Comparison of ENCODE assay signal across 15 cellular contexts in the genomic region with DNA sequence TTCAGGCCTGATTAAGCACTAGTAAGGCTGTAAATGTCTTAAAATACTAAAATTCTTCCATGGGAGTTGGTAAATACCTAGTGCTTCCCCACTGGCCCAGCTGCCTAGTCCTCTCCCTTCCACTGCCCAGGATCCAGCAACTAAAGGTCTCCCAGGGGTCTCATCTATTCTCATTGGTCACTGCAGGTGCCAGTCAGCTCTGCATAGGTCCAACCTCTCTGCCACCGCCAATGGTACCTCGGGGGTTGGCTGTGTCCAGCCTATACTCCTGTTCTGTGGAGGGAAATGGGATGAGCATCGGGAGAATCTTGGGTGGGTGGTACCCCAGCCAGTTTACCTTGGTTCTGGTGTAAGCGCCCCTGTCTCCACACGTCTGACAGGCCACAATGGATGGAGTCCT. TPM values are rescaled to one million over a fixed set of nuclear protein-coding genes. Genes with fewer than 3 reads are reported as not detected.
DNase-seq lines count a peak whose midpoint lies in the region; ATAC-seq and TF ChIP-seq lines count a peak whose summit lies in the region.
"Had no signal": no experiment of that assay in that cellular context is flagged by ENCODE, and none has a peak within 500 bp of the region (broad histone marks: within the 10 kb centered on the region; RNA-seq: fewer than 3 reads in every experiment).

No MANE protein-coding gene starts in this region.

- no peak overlapping the region for H2AFZ ChIP-seq in SK-N-SH (ENCODE audit: low read depth)

- H3K9me3 ChIP-seq in SK-N-SH (no peaks in the 10 kb centered on the region), ascending aorta (no peaks in the 10 kb centered on the region), vagina (no peaks in the 10 kb centered on the region)

- intact Hi-C loops in ascending aorta (cut with DNase I), result loop anchor here (5.0 to 10.0 kb wide), 2 partner anchors 221 to 741 kb away; a partner anchor contains a TSS
- intact Hi-C loops in vagina (cut with DNase I), result no loop called here
- intact Hi-C loops in head of caudate nucleus (cut with DNase I), result loop anchor here (10.0 kb wide), 1 partner anchor 359 kb away; no protein-coding TSS in a partner anchor

- H3K79me2 ChIP-seq in SK-N-SH (ENCODE audit: insufficient read depth), result no peaks in the 10 kb centered on the region

- CTCF ChIA-PET in SK-N-SH (lab: Yijun Ruan, JAX), result interaction anchor here (0.7 to 1.1 kb wide), 3 partner anchors 8 to 700 kb away, joined by 3 read pairs; no protein-coding TSS in a partner anchor

- peaks cover 9% of the 10 kb centered on the region for H3F3A ChIP-seq in SK-N-SH (replicated peaks; ENCODE audit: insufficient read depth)

- H3K4me3 ChIP-seq in SK-N-SH (ENCODE audit: low read depth in 2 of 2, low read length in 1 of 2) (no peak overlapping the region), ascending aorta (no peak overlapping the region), vagina (no peak overlapping the region)

- H3K27ac ChIP-seq in SK-N-SH (ENCODE audit: low read depth in 2 of 2, low read length in 1 of 2) (no peak overlapping the region), ascending aorta (peak overlapping the region; percentile 80 to 87), vagina (peak overlapping the region; percentile 37)

- no peak for TF ChIP-seq RAD21 in SK-N-SH (IDR thresholded peaks at IDR 0.05; ENCODE audit: low read length)

- no peaks in the 10 kb centered on the region for H3K36me3 ChIP-seq in SK-N-SH (replicated peaks in 1 of 2; ENCODE audit: control insufficient read depth in 1 of 2, insufficient read depth in 2 of 2, low read length in 1 of 2)
- no peaks in the 10 kb centered on the region for H3K36me3 ChIP-seq in ascending aorta
- H3K36me3 ChIP-seq in vagina, result no peaks in the 10 kb centered on the region

- no peaks in the 10 kb centered on the region for H4K20me1 ChIP-seq in SK-N-SH (ENCODE audit: insufficient read depth)

- H3K27me3 ChIP-seq in SK-N-SH (ENCODE audit: insufficient read depth), result no peaks in the 10 kb centered on the region
- no peaks in the 10 kb centered on the region for H3K27me3 ChIP-seq in ascending aorta
- H3K27me3 ChIP-seq in vagina, result no peaks in the 10 kb centered on the region

- peak; percentile 23 for DNase-seq in SK-N-SH
- DNase-seq in ascending aorta (ENCODE audit: low spot score in 2 of 2), result no peak
- DNase-seq in iPS-NIHi7 (ENCODE audit: extremely low spot score), result peak; percentile 42
- no peak for DNase-seq in vagina (ENCODE audit: extremely low spot score in 2 of 2)
- no peak for DNase-seq in ureter (ENCODE audit: low spot score)
- no peak for DNase-seq in head of caudate nucleus
- DNase-seq: activated CD4-positive, CD25-positive, alpha-beta regulatory T cell; activated CD8-positive, alpha-beta memory T cell treated with anti-CD3 and anti-CD28 coated beads, Interleukin-2, amount 10 ng/mL, durations not matched to agents 7 days and 5 days; activated naive CD4-positive, alpha-beta T cell; CD8-positive, alpha-beta memory T cell; NCI-H1048; NCI-H446 had no signal

- POLR2A ChIA-PET in SK-N-SH (lab: Yijun Ruan, JAX), result no interaction called here

- TF ChIP-seq POLR2A in vagina (IDR thresholded peaks at IDR 0.05), result no peak

- no peak for TF ChIP-seq EP300 in SK-N-SH (IDR thresholded peaks at IDR 0.05; ENCODE audit: borderline replicate concordance in 1 of 2, low read depth in 1 of 2, low read length in 1 of 2)

- no peak overlapping the region for H3K9ac ChIP-seq in SK-N-SH

- H3K4me2 ChIP-seq in SK-N-SH, result no peak overlapping the region; the same call in 1 of the 2 replicates

- H3K4me1 ChIP-seq in SK-N-SH (ENCODE audit: control insufficient read depth in 1 of 2, insufficient read depth in 2 of 2, low read depth in 1 of 2, low read length in 1 of 2) (peaks cover 3 to 24% of the 10 kb centered on the region in 2 experiments; a peak in 3 of 4 replicates), ascending aorta (peaks cover 6 to 23% of the 10 kb centered on the region in 2 donors), vagina (peaks cover 45% of the 10 kb centered on the region)

- TF ChIP-seq CTCF in SK-N-SH (IDR thresholded peaks at IDR 0.05) (no peak), ascending aorta (IDR thresholded peaks at IDR 0.05) (no peak), vagina (IDR thresholded peaks at IDR 0.05) (no peak)

- 94% methylated on average over 5 of the region's 5 CpGs for WGBS in SK-N-SH (ENCODE audit: low lambda C conversion rate)

- H3K9me2 ChIP-seq in SK-N-SH, result no peaks in the 10 kb centered on the region

- no peak for ATAC-seq in SK-N-SH treated with all-trans-retinoic acid at 6 μM for 48 hours
- ATAC-seq in HG03460 (IDR thresholded peaks at IDR 0.05; ENCODE audit: unreplicated experiment), result no peak
- ATAC-seq: activated CD8-positive, alpha-beta memory T cell treated with anti-CD3 and anti-CD28 coated beads, Interleukin-2, amount 10 ng/mL, durations not matched to agents 7 days and 5 days; HepG2 had no signal

TF ChIP-seq in SK-N-SH, 30 proteins besides CTCF, POLR2A, EP300 and RAD21:
- TF ChIP-seq RFX5 (IDR thresholded peaks at IDR 0.05; ENCODE audit: low read length), result no peak
- TF ChIP-seq, protein P1, sequence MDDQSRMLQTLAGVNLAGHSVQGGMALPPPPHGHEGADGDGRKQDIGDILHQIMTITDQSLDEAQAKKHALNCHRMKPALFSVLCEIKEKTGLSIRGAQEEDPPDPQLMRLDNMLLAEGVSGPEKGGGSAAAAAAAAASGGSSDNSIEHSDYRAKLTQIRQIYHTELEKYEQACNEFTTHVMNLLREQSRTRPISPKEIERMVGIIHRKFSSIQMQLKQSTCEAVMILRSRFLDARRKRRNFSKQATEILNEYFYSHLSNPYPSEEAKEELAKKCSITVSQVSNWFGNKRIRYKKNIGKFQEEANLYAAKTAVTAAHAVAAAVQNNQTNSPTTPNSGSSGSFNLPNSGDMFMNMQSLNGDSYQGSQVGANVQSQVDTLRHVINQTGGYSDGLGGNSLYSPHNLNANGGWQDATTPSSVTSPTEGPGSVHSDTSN (IDR thresholded peaks at IDR 0.05), result peak; percentile 54; the same call in 1 of the 2 replicates
- TF ChIP-seq, protein P2, sequence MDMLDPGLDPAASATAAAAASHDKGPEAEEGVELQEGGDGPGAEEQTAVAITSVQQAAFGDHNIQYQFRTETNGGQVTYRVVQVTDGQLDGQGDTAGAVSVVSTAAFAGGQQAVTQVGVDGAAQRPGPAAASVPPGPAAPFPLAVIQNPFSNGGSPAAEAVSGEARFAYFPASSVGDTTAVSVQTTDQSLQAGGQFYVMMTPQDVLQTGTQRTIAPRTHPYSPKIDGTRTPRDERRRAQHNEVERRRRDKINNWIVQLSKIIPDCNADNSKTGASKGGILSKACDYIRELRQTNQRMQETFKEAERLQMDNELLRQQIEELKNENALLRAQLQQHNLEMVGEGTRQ (IDR thresholded peaks at IDR 0.05; ENCODE audit: borderline replicate concordance, low read depth, low read length), result no peak

TF ChIP-seq in SK-N-SH treated with all-trans-retinoic acid at 6 μM for 48 hours, 23 proteins besides CTCF, POLR2A, EP300 and RAD21:
- TF ChIP-seq RARB (CRISPR knock-in tag; IDR thresholded peaks at IDR 0.05) (no peak), SNAI2 (CRISPR knock-in tag; IDR thresholded peaks at IDR 0.05) (no peak), ESRRG (CRISPR knock-in tag; IDR thresholded peaks at IDR 0.05) (no peak)
- TF ChIP-seq, protein P3, sequence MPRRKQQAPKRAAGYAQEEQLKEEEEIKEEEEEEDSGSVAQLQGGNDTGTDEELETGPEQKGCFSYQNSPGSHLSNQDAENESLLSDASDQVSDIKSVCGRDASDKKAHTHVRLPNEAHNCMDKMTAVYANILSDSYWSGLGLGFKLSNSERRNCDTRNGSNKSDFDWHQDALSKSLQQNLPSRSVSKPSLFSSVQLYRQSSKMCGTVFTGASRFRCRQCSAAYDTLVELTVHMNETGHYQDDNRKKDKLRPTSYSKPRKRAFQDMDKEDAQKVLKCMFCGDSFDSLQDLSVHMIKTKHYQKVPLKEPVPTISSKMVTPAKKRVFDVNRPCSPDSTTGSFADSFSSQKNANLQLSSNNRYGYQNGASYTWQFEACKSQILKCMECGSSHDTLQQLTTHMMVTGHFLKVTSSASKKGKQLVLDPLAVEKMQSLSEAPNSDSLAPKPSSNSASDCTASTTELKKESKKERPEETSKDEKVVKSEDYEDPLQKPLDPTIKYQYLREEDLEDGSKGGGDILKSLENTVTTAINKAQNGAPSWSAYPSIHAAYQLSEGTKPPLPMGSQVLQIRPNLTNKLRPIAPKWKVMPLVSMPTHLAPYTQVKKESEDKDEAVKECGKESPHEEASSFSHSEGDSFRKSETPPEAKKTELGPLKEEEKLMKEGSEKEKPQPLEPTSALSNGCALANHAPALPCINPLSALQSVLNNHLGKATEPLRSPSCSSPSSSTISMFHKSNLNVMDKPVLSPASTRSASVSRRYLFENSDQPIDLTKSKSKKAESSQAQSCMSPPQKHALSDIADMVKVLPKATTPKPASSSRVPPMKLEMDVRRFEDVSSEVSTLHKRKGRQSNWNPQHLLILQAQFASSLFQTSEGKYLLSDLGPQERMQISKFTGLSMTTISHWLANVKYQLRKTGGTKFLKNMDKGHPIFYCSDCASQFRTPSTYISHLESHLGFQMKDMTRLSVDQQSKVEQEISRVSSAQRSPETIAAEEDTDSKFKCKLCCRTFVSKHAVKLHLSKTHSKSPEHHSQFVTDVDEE (CRISPR knock-in tag; IDR thresholded peaks at IDR 0.05), result no peak
- TF ChIP-seq, protein P4, sequence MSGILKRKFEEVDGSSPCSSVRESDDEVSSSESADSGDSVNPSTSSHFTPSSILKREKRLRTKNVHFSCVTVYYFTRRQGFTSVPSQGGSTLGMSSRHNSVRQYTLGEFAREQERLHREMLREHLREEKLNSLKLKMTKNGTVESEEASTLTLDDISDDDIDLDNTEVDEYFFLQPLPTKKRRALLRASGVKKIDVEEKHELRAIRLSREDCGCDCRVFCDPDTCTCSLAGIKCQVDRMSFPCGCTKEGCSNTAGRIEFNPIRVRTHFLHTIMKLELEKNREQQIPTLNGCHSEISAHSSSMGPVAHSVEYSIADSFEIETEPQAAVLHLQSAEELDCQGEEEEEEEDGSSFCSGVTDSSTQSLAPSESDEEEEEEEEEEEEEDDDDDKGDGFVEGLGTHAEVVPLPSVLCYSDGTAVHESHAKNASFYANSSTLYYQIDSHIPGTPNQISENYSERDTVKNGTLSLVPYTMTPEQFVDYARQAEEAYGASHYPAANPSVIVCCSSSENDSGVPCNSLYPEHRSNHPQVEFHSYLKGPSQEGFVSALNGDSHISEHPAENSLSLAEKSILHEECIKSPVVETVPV (CRISPR knock-in tag; IDR thresholded peaks at IDR 0.05), result no peak

RNA-seq across cellular contexts. Expression of a gene that starts 6.1 kb away (rescaled TPM):
- polyA plus RNA-seq in SK-N-SH (2012; rRNA removed), result 14.2 and 19.3 TPM in 2 replicates
- polyA plus RNA-seq in SK-N-SH (2012; cell fraction: cytosol; rRNA removed), result 7.0 and 8.3 TPM in 2 replicates
- polyA plus RNA-seq in SK-N-SH (2012; cell fraction: nucleus; rRNA removed), result 15.8 and 32.8 TPM in 2 replicates
- 143 TPM for total RNA-seq in ascending aorta
- total RNA-seq in vagina, result 23.1 TPM
- total RNA-seq in ureter, result 10.6 TPM
- total RNA-seq: activated CD8-positive, alpha-beta memory T cell treated with anti-CD3 and anti-CD28 coated beads, Interleukin-2, amount 10 ng/mL, durations not matched to agents 7 days and 5 days; CD8-positive, alpha-beta memory T cell had no signal
- polyA plus RNA-seq: CD8-positive, alpha-beta memory T cell had no signal

Comparison
In these comparisons a context has a peak if more than half of its experiments do, and no peak if none do; other contexts are left out.
1. DNase-seq: peak in SK-N-SH (single experiment) and iPS-NIHi7 (single experiment); none in ascending aorta (0 of 2), vagina (0 of 2), ureter (single experiment) and head of caudate nucleus (0 of 42).
2. H3K27ac ChIP-seq: peak in ascending aorta (2 of 2) and vagina (single experiment); none in SK-N-SH (0 of 2).